In the genomic region with DNA sequence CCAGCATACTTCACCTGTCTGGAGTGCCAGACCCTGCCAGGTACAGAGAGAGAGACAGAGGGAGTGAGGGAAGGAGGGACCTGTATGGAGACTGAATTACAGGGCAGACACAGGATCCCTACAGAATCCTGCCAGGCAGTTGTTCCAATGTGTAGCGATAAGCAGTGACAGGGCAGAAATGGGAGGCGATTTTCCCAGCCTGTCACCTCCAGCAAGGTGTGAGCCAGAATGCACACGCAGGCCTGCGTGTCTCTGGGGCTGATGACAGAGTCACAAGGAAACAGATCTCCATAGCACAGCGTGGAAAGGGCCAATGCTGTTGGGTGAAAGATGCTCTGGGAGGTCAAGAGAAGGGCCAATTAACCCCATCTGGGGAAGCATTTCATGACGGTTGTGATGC, we compare ENCODE assay signal across 1 cellular context.
TF ChIP-seq lines count a peak whose summit lies in the region.

No MANE protein-coding gene starts in this region.

TF ChIP-seq in GM12878, 131 proteins besides CTCF, POLR2A, EP300 and RAD21 (continued from another document):
- TF ChIP-seq, protein P1, sequence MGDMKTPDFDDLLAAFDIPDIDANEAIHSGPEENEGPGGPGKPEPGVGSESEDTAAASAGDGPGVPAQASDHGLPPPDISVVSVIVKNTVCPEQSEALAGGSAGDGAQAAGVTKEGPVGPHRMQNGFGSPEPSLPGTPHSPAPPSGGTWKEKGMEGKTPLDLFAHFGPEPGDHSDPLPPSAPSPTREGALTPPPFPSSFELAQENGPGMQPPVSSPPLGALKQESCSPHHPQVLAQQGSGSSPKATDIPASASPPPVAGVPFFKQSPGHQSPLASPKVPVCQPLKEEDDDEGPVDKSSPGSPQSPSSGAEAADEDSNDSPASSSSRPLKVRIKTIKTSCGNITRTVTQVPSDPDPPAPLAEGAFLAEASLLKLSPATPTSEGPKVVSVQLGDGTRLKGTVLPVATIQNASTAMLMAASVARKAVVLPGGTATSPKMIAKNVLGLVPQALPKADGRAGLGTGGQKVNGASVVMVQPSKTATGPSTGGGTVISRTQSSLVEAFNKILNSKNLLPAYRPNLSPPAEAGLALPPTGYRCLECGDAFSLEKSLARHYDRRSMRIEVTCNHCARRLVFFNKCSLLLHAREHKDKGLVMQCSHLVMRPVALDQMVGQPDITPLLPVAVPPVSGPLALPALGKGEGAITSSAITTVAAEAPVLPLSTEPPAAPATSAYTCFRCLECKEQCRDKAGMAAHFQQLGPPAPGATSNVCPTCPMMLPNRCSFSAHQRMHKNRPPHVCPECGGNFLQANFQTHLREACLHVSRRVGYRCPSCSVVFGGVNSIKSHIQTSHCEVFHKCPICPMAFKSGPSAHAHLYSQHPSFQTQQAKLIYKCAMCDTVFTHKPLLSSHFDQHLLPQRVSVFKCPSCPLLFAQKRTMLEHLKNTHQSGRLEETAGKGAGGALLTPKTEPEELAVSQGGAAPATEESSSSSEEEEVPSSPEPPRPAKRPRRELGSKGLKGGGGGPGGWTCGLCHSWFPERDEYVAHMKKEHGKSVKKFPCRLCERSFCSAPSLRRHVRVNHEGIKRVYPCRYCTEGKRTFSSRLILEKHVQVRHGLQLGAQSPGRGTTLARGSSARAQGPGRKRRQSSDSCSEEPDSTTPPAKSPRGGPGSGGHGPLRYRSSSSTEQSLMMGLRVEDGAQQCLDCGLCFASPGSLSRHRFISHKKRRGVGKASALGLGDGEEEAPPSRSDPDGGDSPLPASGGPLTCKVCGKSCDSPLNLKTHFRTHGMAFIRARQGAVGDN (IDR thresholded peaks at IDR 0.05), result no peak
- no peak for TF ChIP-seq ZNF622 (IDR thresholded peaks at IDR 0.05)
- TF ChIP-seq RUNX3 (IDR thresholded peaks at IDR 0.05; ENCODE audit: low read length), result no peak
- TF ChIP-seq MLLT1 (IDR thresholded peaks at IDR 0.05), result no peak
- TF ChIP-seq, protein P2, sequence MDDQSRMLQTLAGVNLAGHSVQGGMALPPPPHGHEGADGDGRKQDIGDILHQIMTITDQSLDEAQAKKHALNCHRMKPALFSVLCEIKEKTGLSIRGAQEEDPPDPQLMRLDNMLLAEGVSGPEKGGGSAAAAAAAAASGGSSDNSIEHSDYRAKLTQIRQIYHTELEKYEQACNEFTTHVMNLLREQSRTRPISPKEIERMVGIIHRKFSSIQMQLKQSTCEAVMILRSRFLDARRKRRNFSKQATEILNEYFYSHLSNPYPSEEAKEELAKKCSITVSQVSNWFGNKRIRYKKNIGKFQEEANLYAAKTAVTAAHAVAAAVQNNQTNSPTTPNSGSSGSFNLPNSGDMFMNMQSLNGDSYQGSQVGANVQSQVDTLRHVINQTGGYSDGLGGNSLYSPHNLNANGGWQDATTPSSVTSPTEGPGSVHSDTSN (IDR thresholded peaks at IDR 0.05; ENCODE audit: insufficient replicate concordance, low read depth, low read length), result no peak
- TF ChIP-seq NFYA (IDR thresholded peaks at IDR 0.05; ENCODE audit: borderline replicate concordance, low read depth, low read length), result no peak
- no peak for TF ChIP-seq ZNF592 (IDR thresholded peaks at IDR 0.05)
- no peak for TF ChIP-seq RBBP5 (conservative IDR thresholded peaks at IDR 0.05)
- TF ChIP-seq CREB1 (IDR thresholded peaks at IDR 0.05; ENCODE audit: low read depth), result no peak
- TF ChIP-seq ZNF217 (IDR thresholded peaks at IDR 0.05), result no peak
- TF ChIP-seq IRF5 (IDR thresholded peaks at IDR 0.05; ENCODE audit: borderline replicate concordance), result no peak
- no peak for TF ChIP-seq NFIC (IDR thresholded peaks at IDR 0.05; ENCODE audit: low read depth, low read length)
